ENCODE assay signal across 16 cellular contexts in genomic region chr13:22050951-22051563, GRCh38.
"Had no signal": no experiment of that assay in that cellular context is flagged by ENCODE, and none has a peak within 500 bp of the region (broad histone marks: within the 10 kb centered on the region; RNA-seq: fewer than 3 reads in every experiment).

No MANE protein-coding gene starts in this region.

- H3K4me1 Mint-ChIP-seq: stimulated activated memory B cell treated with anti-CD40 and anti-IgM and Interleukin-4, amounts not matched to agents 10 μg/mL and 1 μg/mL and 100 μg/mL, for 72 hours had no signal

- H3K27ac ChIP-seq: colonic mucosa, esophagus squamous epithelium, pancreas, transverse colon had no signal

- H3K27me3 ChIP-seq: colonic mucosa, esophagus squamous epithelium, pancreas, transverse colon had no signal

- H3K27ac Mint-ChIP-seq: activated CD4-positive, alpha-beta T cell treated with anti-CD3 and anti-CD28 coated beads for 36 hours; stimulated activated memory B cell treated with anti-CD40 and anti-IgM and Interleukin-4, amounts not matched to agents 10 μg/mL and 1 μg/mL and 100 μg/mL, for 72 hours; T-helper 1 cell treated with Interleukin-12 subunit alpha and Interleukin-12 subunit beta and Interleukin-4 antibody, amounts not matched to agents 30 μg/mL and 1 μg/mL, for 36 hours had no signal

- ATAC-seq: activated CD4-positive, alpha-beta T cell treated with anti-CD3 and anti-CD28 coated beads for 36 hours; pancreas; stimulated activated memory B cell treated with anti-CD40 and anti-IgM and Interleukin-4, amounts not matched to agents 10 μg/mL and 1 μg/mL and 100 μg/mL, for 72 hours had no signal

- DNase-seq: activated CD4-positive, alpha-beta T cell treated with anti-CD3 and anti-CD28 coated beads for 36 hours; activated naive CD4-positive, alpha-beta T cell treated with Interleukin-2 at 50 U/mL for 16 hours; activated T-cell treated with anti-CD3 and anti-CD28 coated beads for 4 hours; colonic mucosa; esophagus squamous epithelium; foreskin fibroblast; hippocampal formation; kidney; pancreas; stimulated activated CD4-positive, alpha-beta T cell treated with anti-CD3 and anti-CD28 coated beads, Interleukin-12 subunit alpha, Interleukin-12 subunit beta, amount 100 ng/mL, for 4 hours; substantia nigra; transverse colon had no signal

- H3K4me1 ChIP-seq: colonic mucosa, pancreas, transverse colon had no signal

- H3K9me3 ChIP-seq: colonic mucosa, esophagus squamous epithelium, pancreas, transverse colon had no signal

- H3K36me3 ChIP-seq: colonic mucosa, esophagus squamous epithelium, pancreas, transverse colon had no signal

- H3K36me3 Mint-ChIP-seq: stimulated activated memory B cell treated with anti-CD40 and anti-IgM and Interleukin-4, amounts not matched to agents 10 μg/mL and 1 μg/mL and 100 μg/mL, for 72 hours had no signal

- H3K4me3 ChIP-seq: colonic mucosa, esophagus squamous epithelium, pancreas, transverse colon had no signal

- H3K4me3 Mint-ChIP-seq: activated CD4-positive, alpha-beta T cell treated with anti-CD3 and anti-CD28 coated beads for 36 hours; stimulated activated memory B cell treated with anti-CD40 and anti-IgM and Interleukin-4, amounts not matched to agents 10 μg/mL and 1 μg/mL and 100 μg/mL, for 72 hours; T-helper 1 cell treated with Interleukin-12 subunit alpha and Interleukin-12 subunit beta and Interleukin-4 antibody, amounts not matched to agents 30 μg/mL and 1 μg/mL, for 36 hours had no signal

- H3K27me3 Mint-ChIP-seq: activated CD4-positive, alpha-beta T cell treated with anti-CD3 and anti-CD28 coated beads for 36 hours; stimulated activated memory B cell treated with anti-CD40 and anti-IgM and Interleukin-4, amounts not matched to agents 10 μg/mL and 1 μg/mL and 100 μg/mL, for 72 hours had no signal

- FAIRE-seq: astrocyte, bronchial epithelial cell, kidney, pancreas had no signal
